8 cellular contexts compared by ENCODE assay signal in genomic region chr2:27262379-27263286, GRCh38. TPM values are rescaled to one million over a fixed set of nuclear protein-coding genes. Genes with fewer than 3 reads are reported as not detected.
DNase-seq lines count a peak whose midpoint lies in the region; ATAC-seq and TF ChIP-seq lines count a peak whose summit lies in the region.

Gene SLC30A3 (minus strand): TSS chr2:27263047. CDS start chr2:27262906, 141 bp downstream.

- H3K9me3 ChIP-seq in SJSA1 (replicated peaks) (no peaks in the 10 kb centered on the region), uterus (no peaks in the 10 kb centered on the region)

- H3K27me3 ChIP-seq in SJSA1 (replicated peaks): peaks cover 72% of the 10 kb centered on the region
- peaks cover 21 to 25% of the 10 kb centered on the region in 2 donors for H3K27me3 ChIP-seq in uterus

- no peak for TF ChIP-seq POLR2A in uterus (IDR thresholded peaks at IDR 0.05)

- H3K4me3 ChIP-seq in AG10803 (ENCODE audit: low read length) (0 out of 2 replicates have a peak within 1 kb of the TSS, but pooled peaks have one; percentile 12), SJSA1 (peak within 1 kb of the TSS; percentile 29), uterus (peak within 1 kb of the TSS; percentile 16 to 36)

- TF ChIP-seq CTCF in AG10803 (conservative IDR thresholded peaks at IDR 0.05; ENCODE audit: low read length) (no peak), uterus (IDR thresholded peaks at IDR 0.05) (no peak)

- intact Hi-C loops in left cardiac atrium (cut with DNase I) (no loop called here), uterus (cut with DNase I; ENCODE audit: low total_unique reads) (no loop called here)

- peaks cover 30% of the 10 kb centered on the region for H3K4me1 ChIP-seq in SJSA1 (replicated peaks)
- peaks cover 0 to 23% of the 10 kb centered on the region in 2 donors for H3K4me1 ChIP-seq in uterus

- ATAC-seq in left cardiac atrium (peak; percentile 86), HG03039 (IDR thresholded peaks at IDR 0.05; ENCODE audit: unreplicated experiment) (no peak)

- H3K36me3 ChIP-seq in SJSA1 (no peaks in the 10 kb centered on the region), uterus (no peaks in the 10 kb centered on the region)

- DNase-seq in AG10803 (ENCODE audit: low read depth): peak; percentile 13
- DNase-seq in HCEC 1CT: peak; percentile 51
- peak in 1 of 2 experiments; percentile 36 for DNase-seq in SJSA1 (ENCODE audit: low read depth in 1 of 2, low spot score in 2 of 2)
- peak; percentile 71 for DNase-seq in activated naive CD4-positive, alpha-beta T cell treated with anti-CD3 and anti-CD28 coated beads, Interleukin-2, amount 50 U/mL, for 16 hours
- DNase-seq in left cardiac atrium: peak; percentile 81
- peak; percentile 75 for DNase-seq in retina
- peak; percentile 54 to 60 for DNase-seq in uterus

- no peak within 1 kb of the TSS for H3K27ac ChIP-seq in SJSA1
- no peak within 1 kb of the TSS for H3K27ac ChIP-seq in uterus

RNA-seq across cellular contexts. Expression of gene SLC30A3, which starts in this region (rescaled TPM):
- not detected in 2 replicates for total RNA-seq in SJSA1 (2014; rRNA removed; shearing (Covaris generic))
- 1 to 10 TPM; 4.8 to 5.7 TPM for total RNA-seq in left cardiac atrium
- total RNA-seq in uterus: 1 to 10 TPM in 1 of 4 donors, under 1 TPM in 2, not detected in 1; 0.35 to 2.1 (median 0.88) TPM
